ENCODE assay signal across 24 cellular contexts in genomic region chr2:9742601-9743000, GRCh38.
"Had no signal": no experiment of that assay in that cellular context is flagged by ENCODE, and none has a peak within 500 bp of the region (broad histone marks: within the 10 kb centered on the region; RNA-seq: fewer than 3 reads in every experiment).

No MANE protein-coding gene starts in this region.

- H3K27me3 Mint-ChIP-seq: stimulated activated naive CD8-positive, alpha-beta T cell treated with anti-CD3 and anti-CD28 coated beads, Interleukin-15, amount 100 ng/mL, for 72 hours; stimulated activated naive CD8-positive, alpha-beta T cell treated with anti-CD3 and anti-CD28 coated beads, Interleukin-15, Interleukin-2, amounts not matched to agents 100 ng/mL and 50 ng/mL, for 24 hours; type B pancreatic cell had no signal

- H3K9me3 Mint-ChIP-seq: stimulated activated effector memory CD8-positive, alpha-beta T cell treated with anti-CD3 and anti-CD28 coated beads, Interleukin-12 subunit alpha, Interleukin-12 subunit beta, amount 100 ng/mL, for 72 hours; stimulated activated naive B cell treated with anti-CD40 and anti-IgM and Interleukin-4, amounts not matched to agents 10 μg/mL and 1 μg/mL and 100 μg/mL, for 72 hours; stimulated activated naive CD8-positive, alpha-beta T cell treated with anti-CD3 and anti-CD28 coated beads, Interleukin-15, Interleukin-2, amounts not matched to agents 100 ng/mL and 50 ng/mL, for 24 hours; type B pancreatic cell had no signal

- H3K4me3 Mint-ChIP-seq: stimulated activated effector memory CD8-positive, alpha-beta T cell treated with anti-CD3 and anti-CD28 coated beads, Interleukin-12 subunit alpha, Interleukin-12 subunit beta, amount 100 ng/mL, for 72 hours; stimulated activated memory B cell treated with anti-CD40 and anti-IgM and Interleukin-4, amounts not matched to agents 10 μg/mL and 1 μg/mL and 100 μg/mL, for 72 hours; stimulated activated naive B cell treated with anti-CD40 and anti-IgM and Interleukin-4, amounts not matched to agents 10 μg/mL and 1 μg/mL and 100 μg/mL, for 72 hours; stimulated activated naive CD8-positive, alpha-beta T cell treated with anti-CD3 and anti-CD28 coated beads, Interleukin-15, amount 100 ng/mL, for 72 hours; stimulated activated naive CD8-positive, alpha-beta T cell treated with anti-CD3 and anti-CD28 coated beads, Interleukin-15, Interleukin-2, amounts not matched to agents 100 ng/mL and 50 ng/mL, for 24 hours; type B pancreatic cell had no signal

- ATAC-seq: stimulated activated effector memory CD8-positive, alpha-beta T cell treated with anti-CD3 and anti-CD28 coated beads, Interleukin-12 subunit alpha, Interleukin-12 subunit beta, amount 100 ng/mL, for 72 hours; stimulated activated memory B cell treated with anti-CD40 and anti-IgM and Interleukin-4, amounts not matched to agents 10 μg/mL and 1 μg/mL and 100 μg/mL, for 72 hours; stimulated activated naive B cell treated with anti-CD40 and anti-IgM and Interleukin-4, amounts not matched to agents 10 μg/mL and 1 μg/mL and 100 μg/mL, for 72 hours; stimulated activated naive CD8-positive, alpha-beta T cell treated with anti-CD3 and anti-CD28 coated beads, Interleukin-15, amount 100 ng/mL, for 72 hours; stimulated activated naive CD8-positive, alpha-beta T cell treated with anti-CD3 and anti-CD28 coated beads, Interleukin-15, Interleukin-2, amounts not matched to agents 100 U/mL and 50 U/mL, for 24 hours; upper lobe of right lung had no signal

- DNase-seq: stimulated activated CD4-positive, alpha-beta T cell treated with anti-CD3 and anti-CD28 coated beads, Interleukin-2, amount 100 ng/mL, for 48 hours; stimulated activated CD4-positive, alpha-beta T cell treated with anti-CD3 and anti-CD28 coated beads, Interleukin-4, amount 100 ng/mL, for 1 hour; stimulated activated CD4-positive, alpha-beta T cell treated with anti-CD3 and anti-CD28 coated beads, Interleukin-4, amount 100 ng/mL, for 24 hours; stimulated activated CD4-positive, alpha-beta T cell treated with anti-CD3 and anti-CD28 coated beads, Interleukin-4, amount 100 ng/mL, for 4 hours; stimulated activated CD8-positive, alpha-beta memory T cell treated with anti-CD3 and anti-CD28 coated beads, Interleukin-4, amount 100 ng/mL, for 48 hours; stimulated activated naive B cell treated with anti-CD40 and anti-IgM and Interleukin-4, amounts not matched to agents 10 μg/mL and 1 μg/mL and 100 μg/mL, for 72 hours; stimulated activated naive CD4-positive, alpha-beta T cell; stimulated activated naive CD4-positive, alpha-beta T cell treated with Interleukin-2 at 50 U/mL for 16 hours; stimulated activated naive CD8-positive, alpha-beta T cell treated with anti-CD3 and anti-CD28 coated beads, Interleukin-15, amount 100 ng/mL, for 72 hours; stimulated activated naive CD8-positive, alpha-beta T cell treated with anti-CD3 and anti-CD28 coated beads, Interleukin-15, Interleukin-2, amounts not matched to agents 100 U/mL and 50 U/mL, for 24 hours; stomach; substantia nigra; testis; thyroid gland; tibial artery; transverse colon; trophoblast cell; upper lobe of left lung; upper lobe of right lung; uterus had no signal

- H3K27ac Mint-ChIP-seq: stimulated activated effector memory CD8-positive, alpha-beta T cell treated with anti-CD3 and anti-CD28 coated beads, Interleukin-12 subunit alpha, Interleukin-12 subunit beta, amount 100 ng/mL, for 72 hours; stimulated activated memory B cell treated with anti-CD40 and anti-IgM and Interleukin-4, amounts not matched to agents 10 μg/mL and 1 μg/mL and 100 μg/mL, for 72 hours; stimulated activated naive B cell treated with anti-CD40 and anti-IgM and Interleukin-4, amounts not matched to agents 10 μg/mL and 1 μg/mL and 100 μg/mL, for 72 hours; stimulated activated naive CD8-positive, alpha-beta T cell treated with anti-CD3 and anti-CD28 coated beads, Interleukin-15, amount 100 ng/mL, for 72 hours; stimulated activated naive CD8-positive, alpha-beta T cell treated with anti-CD3 and anti-CD28 coated beads, Interleukin-15, Interleukin-2, amounts not matched to agents 100 ng/mL and 50 ng/mL, for 24 hours; type B pancreatic cell had no signal

- H3K36me3 Mint-ChIP-seq: stimulated activated effector memory CD8-positive, alpha-beta T cell treated with anti-CD3 and anti-CD28 coated beads, Interleukin-12 subunit alpha, Interleukin-12 subunit beta, amount 100 ng/mL, for 72 hours; stimulated activated memory B cell treated with anti-CD40 and anti-IgM and Interleukin-4, amounts not matched to agents 10 μg/mL and 1 μg/mL and 100 μg/mL, for 72 hours; stimulated activated naive B cell treated with anti-CD40 and anti-IgM and Interleukin-4, amounts not matched to agents 10 μg/mL and 1 μg/mL and 100 μg/mL, for 72 hours; type B pancreatic cell had no signal
